In the genomic region with DNA sequence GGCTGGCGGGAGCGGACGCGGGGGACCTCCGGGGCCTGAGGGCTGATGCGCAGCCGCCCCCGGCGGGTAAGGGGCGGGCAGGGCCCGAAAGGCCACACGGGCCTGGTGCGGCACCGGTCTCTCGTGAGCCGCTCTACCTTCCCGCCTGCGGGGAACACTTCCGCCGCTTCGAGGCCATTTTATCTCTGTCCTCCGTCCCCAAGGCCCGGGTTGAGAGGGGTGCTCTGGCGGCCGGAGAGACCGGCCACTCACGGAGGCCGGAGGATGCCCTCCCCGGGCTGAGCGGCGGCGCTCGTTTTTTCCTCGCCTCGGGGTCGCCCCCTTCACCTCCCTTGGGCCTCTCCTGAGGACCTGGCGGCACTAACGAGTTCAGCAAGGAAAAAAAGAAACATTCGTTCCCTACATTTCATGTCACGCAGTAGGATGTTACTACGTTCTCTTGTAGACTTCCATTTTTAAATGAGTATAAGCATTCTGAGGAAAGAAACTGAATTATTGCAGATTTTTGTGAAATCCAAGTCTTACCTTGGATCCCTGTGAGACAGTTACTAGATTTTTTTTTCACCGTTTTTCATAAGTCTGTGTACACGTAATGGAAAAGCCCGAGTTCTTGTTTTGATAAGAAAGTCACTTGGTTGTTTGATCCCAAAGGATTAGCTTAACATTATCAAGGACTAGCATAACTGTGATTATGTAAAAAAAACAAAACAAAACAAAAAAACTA, we compare ENCODE assay signal across 8 cellular contexts. TPM values are rescaled to one million over a fixed set of nuclear protein-coding genes. Genes with fewer than 3 reads are reported as not detected.
A peak's percentile ranks its signal among the peaks of the same experiment; 100 is the strongest.
DNase-seq lines count a peak whose midpoint lies in the region; ATAC-seq and TF ChIP-seq lines count a peak whose summit lies in the region.

No MANE protein-coding gene starts in this region.

- CTCF ChIA-PET in activated CD8-positive, alpha-beta T cell treated with anti-CD3 and anti-CD28 coated beads, Interleukin-2, amount 10 ng/mL, durations not matched to agents 7 days and 5 days (lab: Charles Lee): interaction anchor here (1.5 to 4.6 kb wide), 3 partner anchors 9 to 37 kb away, joined by 5 to 33 read pairs (median 12); no protein-coding TSS in a partner anchor

- H3K79me2 ChIP-seq in GM23248 (ENCODE audit: insufficient read depth): peaks cover 92% of the 10 kb centered on the region
- H3K79me2 ChIP-seq in KMS-11 (ENCODE audit: insufficient read depth, low read depth): peaks cover 80% of the 10 kb centered on the region
- H3K79me2 ChIP-seq in parathyroid adenoma: peaks cover 56% of the 10 kb centered on the region

- WGBS in GM23248 (ENCODE audit: low coverage in 1 of 2, low lambda C conversion rate in 2 of 2, missing lambda C conversion rate in 2 of 2), 2 experiments: 1 to 2% methylated on average over 32 of the region's 44 CpGs

- TF ChIP-seq CTCF in KMS-11 (conservative IDR thresholded peaks at IDR 0.05; ENCODE audit: low read depth, low read length) (no peak), parathyroid adenoma (IDR thresholded peaks at IDR 0.05) (no peak)

- peak; percentile 45 for ATAC-seq in activated CD8-positive, alpha-beta T cell treated with anti-CD3 and anti-CD28 coated beads, Interleukin-2, amount 10 ng/mL, durations not matched to agents 7 days and 5 days

- H3K4me1 ChIP-seq in GM23248 (ENCODE audit: insufficient read depth) (peaks cover 25% of the 10 kb centered on the region), KMS-11 (ENCODE audit: low read depth, poor library complexity, severe bottlenecking) (peaks cover 41% of the 10 kb centered on the region), parathyroid adenoma (peaks cover 8% of the 10 kb centered on the region)

- peak overlapping the region; percentile 96 for H3K27ac ChIP-seq in GM23248
- peak overlapping the region; percentile 94 for H3K27ac ChIP-seq in KMS-11
- H3K27ac ChIP-seq in parathyroid adenoma: peak overlapping the region; percentile 94

- H3K9me3 ChIP-seq in GM23248 (ENCODE audit: low read depth): no peaks in the 10 kb centered on the region
- no peaks in the 10 kb centered on the region for H3K9me3 ChIP-seq in parathyroid adenoma (ENCODE audit: control insufficient read depth, low read length)

- no peaks in the 10 kb centered on the region for H3K9me2 ChIP-seq in GM23248 (ENCODE audit: insufficient read depth)

- in situ Hi-C loops in GM23248 (cut with MboI): no loop called here

- no peaks in the 10 kb centered on the region for H3K27me3 Mint-ChIP-seq in activated CD8-positive, alpha-beta T cell treated with anti-CD3 and anti-CD28 coated beads, Interleukin-2, amount 10 ng/mL, durations not matched to agents 7 days and 5 days (ENCODE audit: low read depth)

- H3F3A ChIP-seq in GM23248 (ENCODE audit: insufficient read depth): peaks cover 26% of the 10 kb centered on the region

- no peaks in the 10 kb centered on the region; the same call in 1 of the 2 replicates for H3K36me3 ChIP-seq in GM23248 (ENCODE audit: low read depth)
- no peaks in the 10 kb centered on the region; the same call in 1 of the 2 replicates for H3K36me3 ChIP-seq in KMS-11 (ENCODE audit: insufficient read depth)
- H3K36me3 ChIP-seq in parathyroid adenoma (ENCODE audit: control insufficient read depth, insufficient read depth, low read length): no peaks in the 10 kb centered on the region

- peak overlapping the region; percentile 89 for H3K4me2 ChIP-seq in GM23248 (ENCODE audit: unreplicated experiment)
- peak overlapping the region; percentile 81 for H3K4me2 ChIP-seq in KMS-11
- peak overlapping the region; percentile 72 for H3K4me2 ChIP-seq in parathyroid adenoma (ENCODE audit: low read length)

- peak overlapping the region; percentile 91 for H3K27ac Mint-ChIP-seq in activated CD8-positive, alpha-beta T cell treated with anti-CD3 and anti-CD28 coated beads, Interleukin-2, amount 10 ng/mL, durations not matched to agents 7 days and 5 days

- peaks cover 53% of the 10 kb centered on the region for H3K4me1 Mint-ChIP-seq in activated CD8-positive, alpha-beta T cell treated with anti-CD3 and anti-CD28 coated beads, Interleukin-2, amount 10 ng/mL, durations not matched to agents 7 days and 5 days (ENCODE audit: low read depth)

- DNase-seq in activated CD8-positive, alpha-beta memory T cell treated with anti-CD3 and anti-CD28 coated beads, Interleukin-2, amount 50 U/mL, for 24 hours (ENCODE audit: extremely low read depth): peak; percentile 20
- no peak for DNase-seq in activated CD8-positive, alpha-beta memory T cell treated with anti-CD3 and anti-CD28 coated beads, Interleukin-2, amount 50 U/mL, for 48 hours
- DNase-seq in GM23248: peak; percentile 68
- DNase-seq in activated CD8-positive, alpha-beta T cell treated with anti-CD3 and anti-CD28 coated beads, Interleukin-2, amount 10 ng/mL, durations not matched to agents 7 days and 5 days: peak; percentile 62
- peak; percentile 70 for DNase-seq in germinal center (ENCODE audit: low spot score)
- DNase-seq in NCI-H1930 (lab: John Stamatoyannopoulos, UW): no peak

- peak overlapping the region; percentile 88 for H3K4me3 Mint-ChIP-seq in activated CD8-positive, alpha-beta T cell treated with anti-CD3 and anti-CD28 coated beads, Interleukin-2, amount 10 ng/mL, durations not matched to agents 7 days and 5 days

- H3K36me3 Mint-ChIP-seq in activated CD8-positive, alpha-beta T cell treated with anti-CD3 and anti-CD28 coated beads, Interleukin-2, amount 10 ng/mL, durations not matched to agents 7 days and 5 days (ENCODE audit: low read depth): peaks cover 51% of the 10 kb centered on the region

- H3K4me3 ChIP-seq in GM23248 (peak overlapping the region; percentile 88), KMS-11 (IDR thresholded peaks at IDR 0.05; ENCODE audit: insufficient read depth, low read depth, low read length) (no peak overlapping the region), parathyroid adenoma (ENCODE audit: low read depth, low read length) (peak overlapping the region; percentile 81)

- H3K9me3 Mint-ChIP-seq in activated CD8-positive, alpha-beta T cell treated with anti-CD3 and anti-CD28 coated beads, Interleukin-2, amount 10 ng/mL, durations not matched to agents 7 days and 5 days (ENCODE audit: insufficient read depth): peaks cover 5% of the 10 kb centered on the region

- peak overlapping the region; percentile 7 for H2AFZ ChIP-seq in GM23248
- no peak overlapping the region; the same call in 1 of the 2 replicates for H2AFZ ChIP-seq in KMS-11 (ENCODE audit: low read depth)
- peak overlapping the region; percentile 69 for H2AFZ ChIP-seq in parathyroid adenoma

- H4K20me1 ChIP-seq in GM23248 (ENCODE audit: insufficient read depth): no peaks in the 10 kb centered on the region; the same call in 1 of the 2 replicates
- peaks cover 36% of the 10 kb centered on the region for H4K20me1 ChIP-seq in KMS-11 (ENCODE audit: insufficient read depth)

- H3K27me3 ChIP-seq in GM23248 (replicated peaks; ENCODE audit: insufficient read depth) (no peaks in the 10 kb centered on the region), KMS-11 (ENCODE audit: insufficient read depth, low read depth) (no peaks in the 10 kb centered on the region), parathyroid adenoma (ENCODE audit: control insufficient read depth, insufficient read depth, low read length) (no peaks in the 10 kb centered on the region)

- H3K9ac ChIP-seq in GM23248 (peak overlapping the region; percentile 89), KMS-11 (peak overlapping the region; percentile 96), parathyroid adenoma (peak overlapping the region; percentile 92)

- POLR2A ChIA-PET in activated CD8-positive, alpha-beta T cell treated with anti-CD3 and anti-CD28 coated beads, Interleukin-2, amount 10 ng/mL, durations not matched to agents 7 days and 5 days (lab: Charles Lee): interaction anchor here (0.6 to 5.3 kb wide), 12 partner anchors 9 to 1610 kb away, joined by 3 to 56 read pairs (median 8); partner anchors contain the start of genes ACAT2, SOD2 and TCP1

RNA-seq across cellular contexts. Expression of gene WTAP, which starts 0.6 kb away (rescaled TPM):
- 57.8 and 64.8 TPM in 2 replicates for total RNA-seq in GM23248 (2014; rRNA removed; shearing (Covaris generic))
- 87.8 and 89.8 TPM in 2 replicates for polyA plus RNA-seq in GM23248 (2016; fragmentation: Nextera tagmentation; extraction: Ambion mirVana)
- total RNA-seq in activated CD8-positive, alpha-beta T cell treated with anti-CD3 and anti-CD28 coated beads, Interleukin-2, amount 10 ng/mL, durations not matched to agents 7 days and 5 days: 100 to 1,000 TPM; 111 to 113 TPM

RNA-seq across cellular contexts. Expression of gene ACAT2, which starts 34.0 kb away (rescaled TPM):
- 10.1 and 10.5 TPM in 2 replicates for total RNA-seq in GM23248 (2014; rRNA removed; shearing (Covaris generic))
- 17.6 and 18.9 TPM in 2 replicates for polyA plus RNA-seq in GM23248 (2016; fragmentation: Nextera tagmentation; extraction: Ambion mirVana)
- total RNA-seq in activated CD8-positive, alpha-beta T cell treated with anti-CD3 and anti-CD28 coated beads, Interleukin-2, amount 10 ng/mL, durations not matched to agents 7 days and 5 days: 10 to 100 TPM; 84.4 to 89.2 TPM

RNA-seq across cellular contexts. Expression of gene SOD2, which starts 34.8 kb away (rescaled TPM):
- total RNA-seq in GM23248 (2014; rRNA removed; shearing (Covaris generic)): 62.6 and 74.0 TPM in 2 replicates
- polyA plus RNA-seq in GM23248 (2016; fragmentation: Nextera tagmentation; extraction: Ambion mirVana): 52.6 and 53.1 TPM in 2 replicates
- 10 to 100 TPM; 59.1 to 66.4 TPM for total RNA-seq in activated CD8-positive, alpha-beta T cell treated with anti-CD3 and anti-CD28 coated beads, Interleukin-2, amount 10 ng/mL, durations not matched to agents 7 days and 5 days

Comparison
In these comparisons a context has a peak if more than half of its experiments do, and no peak if none do; other contexts are left out.
1. DNase-seq: peak in activated CD8-positive, alpha-beta memory T cell treated with anti-CD3 and anti-CD28 coated beads, Interleukin-2, amount 50 U/mL, for 24 hours (single experiment), GM23248 (single experiment), activated CD8-positive, alpha-beta T cell treated with anti-CD3 and anti-CD28 coated beads, Interleukin-2, amount 10 ng/mL, durations not matched to agents 7 days and 5 days (single experiment) and germinal center (single experiment); none in activated CD8-positive, alpha-beta memory T cell treated with anti-CD3 and anti-CD28 coated beads, Interleukin-2, amount 50 U/mL, for 48 hours (single experiment) and NCI-H1930 (0 of 2).
2. Peak in every context shown above with its lines, with median percentiles within 50 percentile points of each other: H3K27ac ChIP-seq, H3K4me2 ChIP-seq and H3K9ac ChIP-seq.